In the genomic region with DNA sequence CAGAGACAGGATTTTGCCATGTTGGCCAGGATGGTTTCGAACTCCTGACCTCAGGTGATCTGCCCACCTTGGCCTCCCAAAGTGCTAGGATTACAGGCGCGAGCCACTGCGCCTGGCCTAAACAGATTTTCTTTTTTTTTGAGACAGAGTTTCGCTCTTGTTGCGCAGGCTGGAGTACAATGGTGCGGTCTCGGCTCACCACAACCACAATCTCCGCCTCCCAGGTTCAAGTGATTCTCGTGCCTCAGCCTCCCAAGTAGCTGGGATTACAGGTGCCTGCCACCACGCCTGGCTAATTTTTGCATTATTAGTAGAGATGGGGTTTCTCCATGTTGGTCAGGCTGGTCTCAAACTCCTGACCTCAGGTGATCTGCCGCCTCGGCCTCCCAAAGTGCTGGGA, we compare ENCODE assay signal across 7 cellular contexts. TPM values are rescaled to one million over a fixed set of nuclear protein-coding genes. Genes with fewer than 3 reads are reported as not detected.
DNase-seq lines count a peak whose midpoint lies in the region; ATAC-seq and TF ChIP-seq lines count a peak whose summit lies in the region.
"Not testable (repeated sequence)": the region's sequence is repeated elsewhere in the genome, so short reads cannot be mapped to it uniquely, and the experiment has no call there.

No MANE protein-coding gene starts in this region.

- not testable (repeated sequence) for H3K9me3 ChIP-seq in CD8-positive, alpha-beta memory T cell (ENCODE audit: low read length); OCI-LY3 (ENCODE audit: insufficient read depth, low read length); spleen

- H3K27ac Mint-ChIP-seq in CD8-positive, alpha-beta memory T cell = peak overlapping the region in 2 of 8 donors; percentile 51 to 60
- not testable (repeated sequence) for H3K27ac Mint-ChIP-seq in activated CD8-positive, alpha-beta memory T cell treated with anti-CD3 and anti-CD28 coated beads, Interleukin-2, amount 10 ng/mL, durations not matched to agents 7 days and 5 days
- peak overlapping the region; percentile 80 for H3K27ac Mint-ChIP-seq in activated naive CD8-positive, alpha-beta T cell

- H3K27me3 Mint-ChIP-seq in CD8-positive, alpha-beta memory T cell; activated CD8-positive, alpha-beta memory T cell treated with anti-CD3 and anti-CD28 coated beads, Interleukin-2, amount 10 ng/mL, durations not matched to agents 7 days and 5 days; activated naive CD8-positive, alpha-beta T cell: not testable (repeated sequence)

- POLR2A ChIA-PET in CD8-positive, alpha-beta memory T cell (lab: Charles Lee) = not testable (repeated sequence)

- H3K4me1 Mint-ChIP-seq in CD8-positive, alpha-beta memory T cell = peaks cover 10 to 16% (median 15%) of the 10 kb centered on the region in 3 donors
- H3K4me1 Mint-ChIP-seq in activated CD8-positive, alpha-beta memory T cell treated with anti-CD3 and anti-CD28 coated beads, Interleukin-2, amount 10 ng/mL, durations not matched to agents 7 days and 5 days = peaks cover 16% of the 10 kb centered on the region
- H3K4me1 Mint-ChIP-seq in activated naive CD8-positive, alpha-beta T cell (ENCODE audit: low read depth) = peaks cover 20% of the 10 kb centered on the region

- not testable (repeated sequence) for H3K27ac ChIP-seq in CD8-positive, alpha-beta memory T cell (ENCODE audit: low read depth, low read length); OCI-LY3 (ENCODE audit: low read length)
- H3K27ac ChIP-seq in spleen = peak overlapping the region in 5 of 8 donors; percentile 10 to 58 (median 43)

- TF ChIP-seq POLR2A in spleen (IDR thresholded peaks at IDR 0.05) = not testable (repeated sequence)

- not testable (repeated sequence) for H4K20me1 ChIP-seq in OCI-LY3 (ENCODE audit: insufficient read depth, low read length)

- DNase-seq in CD8-positive, alpha-beta memory T cell; spleen: not testable (repeated sequence)
- DNase-seq in activated CD8-positive, alpha-beta memory T cell treated with anti-CD3 and anti-CD28 coated beads, Interleukin-2, amount 10 ng/mL, durations not matched to agents 7 days and 5 days = peak; percentile 46

- TF ChIP-seq CTCF in OCI-LY3 (IDR thresholded peaks at IDR 0.05; ENCODE audit: low read depth, low read length); spleen (IDR thresholded peaks at IDR 0.05 in 8 of 11, conservative IDR thresholded peaks at IDR 0.05 in 3 of 11): not testable (repeated sequence)

- H2AFZ ChIP-seq in OCI-LY3 (ENCODE audit: low read depth, low read length) = not testable (repeated sequence)

- H3K36me3 ChIP-seq in CD8-positive, alpha-beta memory T cell (ENCODE audit: insufficient read depth, low read length); OCI-LY3 (replicated peaks; ENCODE audit: low read depth, low read length); spleen: not testable (repeated sequence)

- H3K27me3 ChIP-seq in CD8-positive, alpha-beta memory T cell (ENCODE audit: insufficient read depth, low read length, poor library complexity, severe bottlenecking); spleen (replicated peaks in 1 of 7): not testable (repeated sequence)
- H3K27me3 ChIP-seq in OCI-LY3 (ENCODE audit: low read depth, low read length) = peaks cover 46% of the 10 kb centered on the region

- WGBS in spleen, 5 donors = 86 to 92% (median 89%) methylated on average over 13 of the region's 13 CpGs

- intact Hi-C loops in spleen (cut with DNase I; ENCODE audit: low total_unique reads) = not testable (repeated sequence)

- peak overlapping the region in 4 of 7 donors; percentile 43 to 76 (median 58) for H3K4me3 Mint-ChIP-seq in CD8-positive, alpha-beta memory T cell
- not testable (repeated sequence) for H3K4me3 Mint-ChIP-seq in activated CD8-positive, alpha-beta memory T cell treated with anti-CD3 and anti-CD28 coated beads, Interleukin-2, amount 10 ng/mL, durations not matched to agents 7 days and 5 days
- H3K4me3 Mint-ChIP-seq in activated naive CD8-positive, alpha-beta T cell = peak overlapping the region; percentile 23

- not testable (repeated sequence) for H3K9me3 Mint-ChIP-seq in CD8-positive, alpha-beta memory T cell; activated CD8-positive, alpha-beta memory T cell treated with anti-CD3 and anti-CD28 coated beads, Interleukin-2, amount 10 ng/mL, durations not matched to agents 7 days and 5 days (ENCODE audit: low read depth); activated naive CD8-positive, alpha-beta T cell (ENCODE audit: low read depth)

- not testable (repeated sequence) for H3K4me1 ChIP-seq in CD8-positive, alpha-beta memory T cell (ENCODE audit: insufficient read depth, low read length)
- H3K4me1 ChIP-seq in OCI-LY3 (ENCODE audit: low read length) (peaks cover 16% of the 10 kb centered on the region), spleen (peaks cover 0 to 25% (median 7%) of the 10 kb centered on the region in 6 donors)

- CTCF ChIA-PET in CD8-positive, alpha-beta memory T cell (lab: Charles Lee); activated CD8-positive, alpha-beta memory T cell treated with anti-CD3 and anti-CD28 coated beads, Interleukin-2, amount 10 ng/mL, durations not matched to agents 7 days and 5 days (lab: Charles Lee): not testable (repeated sequence)

- ATAC-seq in GM21529 (IDR thresholded peaks at IDR 0.05; ENCODE audit: unreplicated experiment) = peak; percentile 15
- ATAC-seq in HG02885 (IDR thresholded peaks at IDR 0.05; ENCODE audit: poor library complexity, unreplicated experiment) = peak; percentile 31
- not testable (repeated sequence) for ATAC-seq in activated CD8-positive, alpha-beta memory T cell treated with anti-CD3 and anti-CD28 coated beads, Interleukin-2, amount 10 ng/mL, durations not matched to agents 7 days and 5 days

- peak overlapping the region; percentile 58 for H3K4me2 ChIP-seq in OCI-LY3 (ENCODE audit: low read length)

- H3K4me3 ChIP-seq in CD8-positive, alpha-beta memory T cell (ENCODE audit: low read length); spleen: not testable (repeated sequence)
- H3K4me3 ChIP-seq in OCI-LY3 (ENCODE audit: low read length) = peak overlapping the region; percentile 48; the same call in 1 of the 2 replicates

- H3K79me2 ChIP-seq in OCI-LY3 (ENCODE audit: low read length) = not testable (repeated sequence)

- not testable (repeated sequence) for H3K9ac ChIP-seq in OCI-LY3 (ENCODE audit: low read length)

- H3K36me3 Mint-ChIP-seq in CD8-positive, alpha-beta memory T cell; activated CD8-positive, alpha-beta memory T cell treated with anti-CD3 and anti-CD28 coated beads, Interleukin-2, amount 10 ng/mL, durations not matched to agents 7 days and 5 days; activated naive CD8-positive, alpha-beta T cell: not testable (repeated sequence)

RNA-seq across cellular contexts. Expression of a gene that starts 25.9 kb away (rescaled TPM):
- 10 to 100 TPM; 29.2 to 34.3 TPM for total RNA-seq in CD8-positive, alpha-beta memory T cell
- 1.0 TPM for polyA plus RNA-seq in CD8-positive, alpha-beta memory T cell
- 10 to 100 TPM; 17.3 to 23.4 TPM for total RNA-seq in activated CD8-positive, alpha-beta memory T cell treated with anti-CD3 and anti-CD28 coated beads, Interleukin-2, amount 10 ng/mL, durations not matched to agents 7 days and 5 days
- total RNA-seq in spleen = 100 to 1,000 TPM in 5 of 7 donors, 10 to 100 TPM in 2; 77.9 to 115 (median 105) TPM
- polyA plus RNA-seq in spleen = 10 to 100 TPM in 1 of 3 donors, 1 to 10 TPM in 2; 4.4 to 10.6 (median 5.2) TPM
